18 cellular contexts compared by ENCODE assay signal in genomic region chr18:27008575-27008974, GRCh38.
DNase-seq lines count a peak whose midpoint lies in the region; FAIRE-seq and TF ChIP-seq lines count a peak whose summit lies in the region.
"Had no signal": no experiment of that assay in that cellular context is flagged by ENCODE, and none has a peak within 500 bp of the region (broad histone marks: within the 10 kb centered on the region; RNA-seq: fewer than 3 reads in every experiment).

No MANE protein-coding gene starts in this region.

- no peak overlapping the region for H4K91ac ChIP-seq in H9 (ENCODE audit: insufficient read length, low read depth, low read length)

- H3K79me2 ChIP-seq in H9 (ENCODE audit: insufficient read depth, low read length) (no peaks in the 10 kb centered on the region), mesendoderm (ENCODE audit: control insufficient read depth, insufficient read depth, low read length) (no peaks in the 10 kb centered on the region), mammary epithelial cell (ENCODE audit: insufficient read depth, low read length) (no peaks in the 10 kb centered on the region)

- no peaks in the 10 kb centered on the region for H3K79me1 ChIP-seq in H9 (ENCODE audit: insufficient read depth, low read depth, low read length, poor library complexity, severe bottlenecking)
- H3K79me1 ChIP-seq in mesendoderm (ENCODE audit: low read length): no peaks in the 10 kb centered on the region

- H3K9me3 ChIP-seq in H9 (ENCODE audit: control insufficient read depth, low read depth, low read length) (no peaks in the 10 kb centered on the region), mammary epithelial cell (replicated peaks; ENCODE audit: insufficient read depth, low read length) (no peaks in the 10 kb centered on the region)
- H3K9me3 ChIP-seq: BLaER1 had no signal

- H3K4me3 Mint-ChIP-seq in H9: no peak overlapping the region
- H3K4me3 Mint-ChIP-seq: CD14-positive monocyte; CD4-positive, alpha-beta memory T cell had no signal

- H4K5ac ChIP-seq in H9 (ENCODE audit: insufficient read length, low read depth, low read length) (no peak overlapping the region), mesendoderm (ENCODE audit: low read length) (no peak overlapping the region)

- H4K8ac ChIP-seq in H9 (replicated peaks; ENCODE audit: insufficient read length, low read depth, low read length) (no peak overlapping the region), mesendoderm (ENCODE audit: low read depth, low read length) (no peak overlapping the region)

- H3K4me3 ChIP-seq in bronchial epithelial cell (ENCODE audit: low read depth, low read length) (no peak overlapping the region), mesendoderm (ENCODE audit: low read length) (no peak overlapping the region), mammary epithelial cell (replicated peaks in 1 of 3; ENCODE audit: insufficient read depth in 1 of 3, low read depth in 2 of 3, low read length in 3 of 3) (no peak overlapping the region)
- H3K4me3 ChIP-seq: BLaER1, GM23248 had no signal

- H3K27ac Mint-ChIP-seq in H9: no peak overlapping the region
- H3K27ac Mint-ChIP-seq: CD14-positive monocyte; CD4-positive, alpha-beta memory T cell had no signal

- no peaks in the 10 kb centered on the region; a peak in 1 of 5 replicates for H3K9me3 Mint-ChIP-seq in H9

- no peak overlapping the region for H3K23ac ChIP-seq in H9 (ENCODE audit: insufficient read length, low read depth, low read length)
- H3K23ac ChIP-seq in mesendoderm (ENCODE audit: low read length): no peak overlapping the region

- in situ Hi-C loops in mammary epithelial cell (cut with MboI; ENCODE audit: low sequenced_read_pairs in 2 of 2): loop anchor here in 1 of 2 donors (10.0 kb wide), 1 partner anchor 604 kb away; no protein-coding TSS in a partner anchor

- H3K27ac ChIP-seq in H9 (ENCODE audit: insufficient read length, low read depth, low read length) (no peak overlapping the region), mesendoderm (ENCODE audit: low read depth, low read length) (no peak overlapping the region), mammary epithelial cell (ENCODE audit: insufficient read depth, low read depth, low read length) (no peak overlapping the region)
- H3K27ac ChIP-seq: BLaER1, GM23248 had no signal

- no peak for FAIRE-seq in bronchial epithelial cell (lab: Jason Lieb, UNC)
- FAIRE-seq: GM12892, GM18507 had no signal

- H3K27me3 ChIP-seq in H9 (ENCODE audit: insufficient read depth, low read length) (no peaks in the 10 kb centered on the region), bronchial epithelial cell (ENCODE audit: control insufficient read depth, insufficient read depth, low read length) (no peaks in the 10 kb centered on the region), mesendoderm (ENCODE audit: insufficient read depth, low read length, poor library complexity) (no peaks in the 10 kb centered on the region), mammary epithelial cell (ENCODE audit: insufficient read depth, low read length) (no peaks in the 10 kb centered on the region)
- H3K27me3 ChIP-seq: BLaER1 had no signal

- no peak overlapping the region for H3T11ph ChIP-seq in H9 (ENCODE audit: low read length)

- H2BK20ac ChIP-seq in H9 (ENCODE audit: low read depth, low read length, poor library complexity, severe bottlenecking): no peak overlapping the region

- H3K18ac ChIP-seq in H9 (ENCODE audit: insufficient read length, low read depth, low read length) (no peak overlapping the region), mesendoderm (ENCODE audit: low read length) (no peak overlapping the region)

- H3K4ac ChIP-seq in H9 (ENCODE audit: low read depth, low read length) (no peak overlapping the region), mesendoderm (ENCODE audit: low read depth, low read length) (no peak overlapping the region)

- H3K4me2 ChIP-seq in H9 (ENCODE audit: insufficient read depth, insufficient read length, low read length) (no peak overlapping the region), mesendoderm (ENCODE audit: low read length) (no peak overlapping the region), mammary epithelial cell (ENCODE audit: insufficient read depth, low read depth, low read length) (no peak overlapping the region)
- H3K4me2 ChIP-seq: BLaER1 had no signal

- peak; percentile 34 for DNase-seq in H9
- peak; percentile 13 for DNase-seq in bronchial epithelial cell (ENCODE audit: low read depth)
- DNase-seq in iPS DF 19.7 (ENCODE audit: low read depth, low spot score): peak; percentile 30
- DNase-seq in mesendoderm: peak; percentile 87
- DNase-seq in NCI-H1105 (lab: John Stamatoyannopoulos, UW): no peak
- no peak for DNase-seq in T-helper 9 cell
- DNase-seq in mammary epithelial cell: no peak
- DNase-seq: AML-193; CD4-positive, alpha-beta memory T cell; DMS153; DMS79; GDM1; GM23248; H7 had no signal

- H2BK120ac ChIP-seq in H9 (ENCODE audit: low read depth, low read length, poor library complexity, severe bottlenecking): no peak overlapping the region
- H2BK120ac ChIP-seq in mesendoderm (ENCODE audit: low read depth, low read length): no peak overlapping the region

- no peak overlapping the region for H2BK5ac ChIP-seq in H9 (ENCODE audit: insufficient read length, low read length)
- H2BK5ac ChIP-seq in mesendoderm (ENCODE audit: low read length): no peak overlapping the region

- H2AFZ ChIP-seq in H9 (ENCODE audit: low read length) (no peak overlapping the region), mammary epithelial cell (ENCODE audit: low read depth, low read length) (no peak overlapping the region)
- H2AFZ ChIP-seq: GM23248 had no signal

- TF ChIP-seq CTCF in H9 (conservative IDR thresholded peaks at IDR 0.05) (no peak), bronchial epithelial cell (IDR thresholded peaks at IDR 0.05; ENCODE audit: insufficient read depth, low read length, severe bottlenecking) (no peak), mammary epithelial cell (conservative IDR thresholded peaks at IDR 0.05 in 1 of 2, IDR thresholded peaks at IDR 0.05 in 1 of 2; ENCODE audit: extremely low read depth in 1 of 2, insufficient read depth in 1 of 2, low read depth in 1 of 2, low read length in 2 of 2) (no peak)

- WGBS in H9 (ENCODE audit: extremely low coverage, insufficient read length, low lambda C conversion rate): no CpG with 5 or more reads among the region's 3 CpGs
- WGBS in mesendoderm (ENCODE audit: extremely low coverage, insufficient coverage, low lambda C conversion rate): no CpG with 5 or more reads among the region's 3 CpGs
- 63% methylated on average over 3 of the region's 3 CpGs for WGBS in mammary epithelial cell (ENCODE audit: low coverage, missing lambda C conversion rate)

- H3K23me2 ChIP-seq in H9 (ENCODE audit: insufficient read length, low read depth, low read length, poor library complexity, severe bottlenecking): no peaks in the 10 kb centered on the region

- H3K36me3 ChIP-seq in bronchial epithelial cell (ENCODE audit: control insufficient read depth, insufficient read depth, low read length) (no peaks in the 10 kb centered on the region), mesendoderm (ENCODE audit: control insufficient read depth, insufficient read depth, low read length) (no peaks in the 10 kb centered on the region), mammary epithelial cell (ENCODE audit: insufficient read depth, low read length) (no peaks in the 10 kb centered on the region)
- H3K36me3 ChIP-seq: BLaER1 had no signal

- dilution Hi-C loops in mammary epithelial cell (cut with HindIII; ENCODE audit: low sequenced_read_pairs): no loop called here

- H3K56ac ChIP-seq in H9 (ENCODE audit: insufficient read length, low read depth, low read length) (no peak overlapping the region), mesendoderm (ENCODE audit: low read length) (no peak overlapping the region)

- H2AK5ac ChIP-seq in H9 (ENCODE audit: insufficient read length, low read length) (no peak overlapping the region), mesendoderm (ENCODE audit: low read length) (no peak overlapping the region)

- H4K20me1 ChIP-seq in H9 (ENCODE audit: control insufficient read depth, insufficient read depth, insufficient read length) (no peaks in the 10 kb centered on the region), mammary epithelial cell (ENCODE audit: insufficient read depth, low read length) (no peaks in the 10 kb centered on the region)
- H4K20me1 ChIP-seq: BLaER1 had no signal

- CTCF ChIA-PET in mammary epithelial cell (lab: Charles Lee; ENCODE audit: low non-redundant PET): no interaction called here

- H3K9ac ChIP-seq in H9 (ENCODE audit: extremely low read depth, insufficient read length, low read length): no peak overlapping the region
- H3K9ac ChIP-seq in mesendoderm (ENCODE audit: low read length): no peak overlapping the region
- H3K9ac ChIP-seq in mammary epithelial cell (ENCODE audit: insufficient read depth, low read length): no peak overlapping the region
- H3K9ac ChIP-seq: BLaER1, GM23248 had no signal

- H3K4me1 ChIP-seq in H9 (ENCODE audit: insufficient read depth, low read length) (no peaks in the 10 kb centered on the region; the same call in 1 of the 2 replicates), mesendoderm (ENCODE audit: control insufficient read depth, low read depth, low read length) (no peaks in the 10 kb centered on the region), mammary epithelial cell (ENCODE audit: insufficient read depth, low read length) (no peaks in the 10 kb centered on the region)
- H3K4me1 ChIP-seq: BLaER1 had no signal

- H2BK15ac ChIP-seq in H9 (ENCODE audit: low read depth, low read length): no peak overlapping the region
- no peak overlapping the region for H2BK15ac ChIP-seq in mesendoderm (replicated peaks; ENCODE audit: low read depth)

- no TSS peak for BruUV-seq in mammary epithelial cell (replicated peaks; lab: Mats Ljungman, UMichigan)

- H3K4me1 Mint-ChIP-seq in H9: peaks cover 13% of the 10 kb centered on the region in 2 experiments
- H3K4me1 Mint-ChIP-seq: CD14-positive monocyte; CD4-positive, alpha-beta memory T cell had no signal

- no peak overlapping the region for H2BK12ac ChIP-seq in H9 (ENCODE audit: insufficient read length, low read depth, low read length)

- peaks cover 1% of the 10 kb centered on the region; the same call in 1 of the 2 replicates for H3K27me3 Mint-ChIP-seq in H9 (ENCODE audit: low read depth)
- H3K27me3 Mint-ChIP-seq: CD4-positive, alpha-beta memory T cell had no signal

- no peak overlapping the region for H3K14ac ChIP-seq in H9 (ENCODE audit: insufficient read depth, low read length)

- no peaks in the 10 kb centered on the region; a peak in 1 of 7 replicates for H3K36me3 Mint-ChIP-seq in H9 (ENCODE audit: insufficient read depth in 1 of 3, low read depth in 3 of 3)
- H3K36me3 Mint-ChIP-seq: CD14-positive monocyte; CD4-positive, alpha-beta memory T cell had no signal

- intact Hi-C loops in mammary epithelial cell (cut with micrococcal nuclease): no loop called here

Comparison
In these comparisons a context has a peak if more than half of its experiments do, and no peak if none do; other contexts are left out.
1. DNase-seq: peak in H9 (single experiment), bronchial epithelial cell (single experiment), iPS DF 19.7 (single experiment) and mesendoderm (single experiment); none in NCI-H1105 (single experiment), T-helper 9 cell (single experiment) and mammary epithelial cell (single experiment).